1 cellular context compared by ENCODE assay signal in the genomic region with DNA sequence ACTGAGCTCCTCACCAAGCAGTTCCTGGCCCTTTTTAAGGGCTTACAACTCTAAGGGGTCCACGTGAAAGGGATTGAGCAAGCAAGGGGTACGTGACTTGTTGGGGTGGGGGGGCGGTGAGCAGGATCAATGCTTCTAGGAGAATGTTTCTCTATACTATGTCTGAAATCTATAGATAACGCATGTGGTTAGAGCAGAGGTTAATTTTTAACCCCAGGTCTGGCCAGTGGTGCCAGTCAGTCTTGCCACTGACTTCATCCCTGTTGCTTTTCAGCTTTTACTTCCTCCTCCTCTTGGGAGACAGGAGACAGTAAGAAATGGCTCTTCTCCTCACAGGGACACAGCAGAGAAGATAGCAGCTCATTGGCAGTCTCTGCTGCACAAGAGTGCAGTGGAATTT.
TF ChIP-seq lines count a peak whose summit lies in the region.

No MANE protein-coding gene starts in this region.

TF ChIP-seq in HepG2, 621 proteins besides CTCF, POLR2A, EP300 and RAD21 (continued from another document):
- TF ChIP-seq, protein P1, sequence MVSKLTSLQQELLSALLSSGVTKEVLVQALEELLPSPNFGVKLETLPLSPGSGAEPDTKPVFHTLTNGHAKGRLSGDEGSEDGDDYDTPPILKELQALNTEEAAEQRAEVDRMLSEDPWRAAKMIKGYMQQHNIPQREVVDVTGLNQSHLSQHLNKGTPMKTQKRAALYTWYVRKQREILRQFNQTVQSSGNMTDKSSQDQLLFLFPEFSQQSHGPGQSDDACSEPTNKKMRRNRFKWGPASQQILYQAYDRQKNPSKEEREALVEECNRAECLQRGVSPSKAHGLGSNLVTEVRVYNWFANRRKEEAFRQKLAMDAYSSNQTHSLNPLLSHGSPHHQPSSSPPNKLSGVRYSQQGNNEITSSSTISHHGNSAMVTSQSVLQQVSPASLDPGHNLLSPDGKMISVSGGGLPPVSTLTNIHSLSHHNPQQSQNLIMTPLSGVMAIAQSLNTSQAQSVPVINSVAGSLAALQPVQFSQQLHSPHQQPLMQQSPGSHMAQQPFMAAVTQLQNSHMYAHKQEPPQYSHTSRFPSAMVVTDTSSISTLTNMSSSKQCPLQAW (CRISPR knock-in tag; IDR thresholded peaks at IDR 0.05) = 0 out of 2 replicates have a peak, but pooled peaks have one; percentile 48
- 0 out of 2 replicates have a peak, but pooled peaks have one; percentile 34 for TF ChIP-seq ARNTL (CRISPR knock-in tag; IDR thresholded peaks at IDR 0.05)
- TF ChIP-seq ELF3 (CRISPR knock-in tag; IDR thresholded peaks at IDR 0.05) = peak; percentile 90
- TF ChIP-seq, protein P2, sequence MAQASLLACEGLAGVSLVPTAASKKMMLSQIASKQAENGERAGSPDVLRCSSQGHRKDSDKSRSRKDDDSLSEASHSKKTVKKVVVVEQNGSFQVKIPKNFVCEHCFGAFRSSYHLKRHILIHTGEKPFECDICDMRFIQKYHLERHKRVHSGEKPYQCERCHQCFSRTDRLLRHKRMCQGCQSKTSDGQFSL (CRISPR knock-in tag; IDR thresholded peaks at IDR 0.05) = peak; percentile 84; the same call in 1 of the 2 replicates
- no peak for TF ChIP-seq TBL1XR1 (IDR thresholded peaks at IDR 0.05; ENCODE audit: borderline replicate concordance, low read length, partially characterized antibody)
- no peak for TF ChIP-seq PPARG (CRISPR knock-in tag; conservative IDR thresholded peaks at IDR 0.05)
- no peak for TF ChIP-seq NR2F6 (IDR thresholded peaks at IDR 0.05)
- TF ChIP-seq NR2F6 (CRISPR knock-in tag; IDR thresholded peaks at IDR 0.05) = no peak
- no peak for TF ChIP-seq NR2F2 (IDR thresholded peaks at IDR 0.05; ENCODE audit: borderline replicate concordance, low read depth)
- TF ChIP-seq PHF21A (CRISPR knock-in tag; IDR thresholded peaks at IDR 0.05) = no peak
- no peak for TF ChIP-seq ZNF101 (CRISPR knock-in tag; IDR thresholded peaks at IDR 0.05; ENCODE audit: borderline replicate concordance, low read depth)
- TF ChIP-seq ZNF619 (CRISPR knock-in tag; IDR thresholded peaks at IDR 0.05) = no peak
- TF ChIP-seq GLI4 (CRISPR knock-in tag; IDR thresholded peaks at IDR 0.05; ENCODE audit: borderline replicate concordance) = no peak
- no peak for TF ChIP-seq MZF1 (CRISPR knock-in tag; IDR thresholded peaks at IDR 0.05; ENCODE audit: borderline replicate concordance)
- no peak for TF ChIP-seq ZNF570 (CRISPR knock-in tag; IDR thresholded peaks at IDR 0.05; ENCODE audit: borderline replicate concordance)
- no peak for TF ChIP-seq DNMT1 (CRISPR knock-in tag; IDR thresholded peaks at IDR 0.05)
